In the genomic region with DNA sequence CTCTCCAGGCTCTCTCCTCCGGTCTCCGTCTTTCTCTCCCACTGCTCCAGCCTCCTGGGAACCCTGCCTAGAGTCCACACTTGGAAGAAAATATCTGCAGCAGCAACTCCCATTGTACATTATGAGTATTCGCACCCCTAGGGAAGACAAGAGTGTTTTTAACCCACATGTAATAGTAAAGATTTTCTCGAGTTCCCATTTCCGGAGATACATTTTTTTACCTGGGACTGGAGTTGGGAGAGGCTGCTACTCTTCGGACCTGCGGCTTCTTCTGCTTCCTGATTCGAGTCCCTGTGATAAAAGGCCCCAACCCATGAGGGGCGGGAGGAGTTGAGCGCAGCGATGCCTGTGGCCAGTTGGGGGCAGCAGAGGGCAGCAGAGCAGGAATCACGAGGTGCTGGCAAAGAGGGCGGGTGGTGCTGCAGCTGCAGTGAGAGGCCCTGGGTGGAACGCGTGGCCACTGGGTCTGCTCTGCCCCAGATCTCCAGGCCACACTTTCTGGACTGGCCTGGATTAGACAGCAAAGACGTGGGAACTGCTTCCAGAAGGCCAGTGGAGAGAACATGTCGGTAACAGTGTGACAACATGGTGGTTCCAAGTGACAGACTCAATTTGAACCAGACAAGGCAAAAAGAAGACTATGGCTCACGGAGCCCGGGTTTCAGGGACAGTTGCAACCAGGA, we compare ENCODE assay signal across 9 cellular contexts.
DNase-seq lines count a peak whose midpoint lies in the region; ATAC-seq and TF ChIP-seq lines count a peak whose summit lies in the region.
"Had no signal": no experiment of that assay in that cellular context is flagged by ENCODE, and none has a peak within 500 bp of the region (broad histone marks: within the 10 kb centered on the region; RNA-seq: fewer than 3 reads in every experiment).

No MANE protein-coding gene starts in this region.

- peak; percentile 95 for ATAC-seq in PC-3
- ATAC-seq in HG03196 (IDR thresholded peaks at IDR 0.05; ENCODE audit: unreplicated experiment): no peak

- no peaks in the 10 kb centered on the region for H3K9me2 ChIP-seq in PC-3 (replicated peaks; ENCODE audit: low read length)

- no peak for TF ChIP-seq POLR2A in testis (IDR thresholded peaks at IDR 0.05)

- DNase-seq in GF-D8 (lab: John Stamatoyannopoulos, UW): peak; percentile 30
- DNase-seq in LNCaP clone FGC (ENCODE audit: low read depth): peak; percentile 17
- DNase-seq in PC-3: peak; percentile 73
- peak; percentile 44 for DNase-seq in activated T-helper 1 cell treated with anti-CD3 and anti-CD28 coated beads, Interleukin-12 subunit alpha, Interleukin-12 subunit beta, Interleukin-2, Interleukin-4 antibody, amounts not matched to agents 30 ng/mL and 10 ng/mL and 1 ng/mL, durations not matched to agents 14 hours and 24 hours and 36 hours (ENCODE audit: low spot score)
- DNase-seq in fibroblast of the conjunctiva (ENCODE audit: low read depth): peak; percentile 30
- DNase-seq in neural progenitor cell (ENCODE audit: low spot score): peak; percentile 90
- DNase-seq in testis: peak; percentile 88

- H3K27me3 ChIP-seq in PC-3 (ENCODE audit: low read length) (peaks cover 81% of the 10 kb centered on the region), neural progenitor cell (no peaks in the 10 kb centered on the region), testis (no peaks in the 10 kb centered on the region)

- H3K4me1 ChIP-seq in PC-3 (ENCODE audit: insufficient read depth, low read length) (no peaks in the 10 kb centered on the region), neural progenitor cell (peaks cover 31% of the 10 kb centered on the region), testis (no peaks in the 10 kb centered on the region)

- no peaks in the 10 kb centered on the region for H3K79me2 ChIP-seq in PC-3 (ENCODE audit: low read length)
- no peaks in the 10 kb centered on the region for H3K79me2 ChIP-seq in neural progenitor cell (ENCODE audit: low read depth)

- H3K9me3 ChIP-seq in PC-3 (ENCODE audit: low read length) (no peaks in the 10 kb centered on the region), neural progenitor cell (ENCODE audit: low read depth) (no peaks in the 10 kb centered on the region), testis (no peaks in the 10 kb centered on the region)

- H3F3A ChIP-seq in PC-3 (ENCODE audit: low read length, unreplicated experiment) (no peaks in the 10 kb centered on the region), neural progenitor cell (ENCODE audit: low read depth) (peaks cover 15% of the 10 kb centered on the region)

- H3K4me3 ChIP-seq in LNCaP clone FGC (ENCODE audit: low read depth, low read length) (no peak overlapping the region), PC-3 (ENCODE audit: low read length) (no peak overlapping the region), neural progenitor cell (no peak overlapping the region), testis (no peak overlapping the region)

- CTCF ChIA-PET in PC-3 (lab: Charles Lee): no interaction called here

- intact Hi-C loops in PC-3 (cut with micrococcal nuclease) (no loop called here), testis (cut with DNase I; ENCODE audit: low total_unique reads) (no loop called here)
- intact Hi-C loops in activated T-helper 1 cell treated with anti-CD3 and anti-CD28 coated beads, Interleukin-12 subunit alpha, Interleukin-12 subunit beta, Interleukin-2, Interleukin-4 antibody, amounts not matched to agents 30 ng/mL and 10 ng/mL and 1 ng/mL, durations not matched to agents 14 hours and 24 hours and 36 hours (cut with micrococcal nuclease): loop anchor here (1.0 to 5.0 kb wide), 2 partner anchors 619 to 731 kb away; no protein-coding TSS in a partner anchor

- no peaks in the 10 kb centered on the region for H4K20me1 ChIP-seq in PC-3 (ENCODE audit: low read length)
- H4K20me1 ChIP-seq in neural progenitor cell (ENCODE audit: low read depth): no peaks in the 10 kb centered on the region

- no TSS peak for BruUV-seq in PC-3 (replicated peaks; lab: Mats Ljungman, UMichigan)

- H3K4me3 Mint-ChIP-seq in activated T-helper 1 cell treated with anti-CD3 and anti-CD28 coated beads, Interleukin-12 subunit alpha, Interleukin-12 subunit beta, Interleukin-2, Interleukin-4 antibody, amounts not matched to agents 30 ng/mL and 10 ng/mL and 1 ng/mL, durations not matched to agents 14 hours and 24 hours and 36 hours: no peak overlapping the region
- H3K4me3 Mint-ChIP-seq in neural progenitor cell: no peak overlapping the region
- H3K4me3 Mint-ChIP-seq: activated naive CD8-positive, alpha-beta T cell had no signal

- H2AFZ ChIP-seq in PC-3 (ENCODE audit: low read length): no peak overlapping the region
- peak overlapping the region; percentile 5 for H2AFZ ChIP-seq in neural progenitor cell (replicated peaks)

- POLR2A ChIA-PET in PC-3 (lab: Charles Lee; ENCODE audit: unreplicated experiment): no interaction called here

- TF ChIP-seq CTCF in LNCaP clone FGC (IDR thresholded peaks at IDR 0.05; ENCODE audit: control insufficient read depth, extremely low read depth, insufficient read depth) (peak; percentile 100), PC-3 (conservative IDR thresholded peaks at IDR 0.05; ENCODE audit: low read depth, low read length) (peak; percentile 92), neural progenitor cell (IDR thresholded peaks at IDR 0.05) (peak; percentile 94), testis (IDR thresholded peaks at IDR 0.05) (peak; percentile 76 to 87 (median 83))

- no peaks in the 10 kb centered on the region for H3K9me3 Mint-ChIP-seq in activated T-helper 1 cell treated with anti-CD3 and anti-CD28 coated beads, Interleukin-12 subunit alpha, Interleukin-12 subunit beta, Interleukin-2, Interleukin-4 antibody, amounts not matched to agents 30 ng/mL and 10 ng/mL and 1 ng/mL, durations not matched to agents 14 hours and 24 hours and 36 hours
- H3K9me3 Mint-ChIP-seq in neural progenitor cell: no peaks in the 10 kb centered on the region

- H3K27ac Mint-ChIP-seq in activated T-helper 1 cell treated with anti-CD3 and anti-CD28 coated beads, Interleukin-12 subunit alpha, Interleukin-12 subunit beta, Interleukin-2, Interleukin-4 antibody, amounts not matched to agents 30 ng/mL and 10 ng/mL and 1 ng/mL, durations not matched to agents 14 hours and 24 hours and 36 hours: no peak overlapping the region
- no peak overlapping the region for H3K27ac Mint-ChIP-seq in neural progenitor cell
- H3K27ac Mint-ChIP-seq: activated naive CD8-positive, alpha-beta T cell had no signal

- peaks cover 20% of the 10 kb centered on the region for H3K27me3 Mint-ChIP-seq in activated T-helper 1 cell treated with anti-CD3 and anti-CD28 coated beads, Interleukin-12 subunit alpha, Interleukin-12 subunit beta, Interleukin-2, Interleukin-4 antibody, amounts not matched to agents 30 ng/mL and 10 ng/mL and 1 ng/mL, durations not matched to agents 14 hours and 24 hours and 36 hours (ENCODE audit: insufficient read depth)
- peaks cover 9% of the 10 kb centered on the region for H3K27me3 Mint-ChIP-seq in neural progenitor cell (ENCODE audit: insufficient read depth, low read depth)

- H3K4me2 ChIP-seq in PC-3 (ENCODE audit: low read length) (no peak overlapping the region), neural progenitor cell (peak overlapping the region; percentile 51)

- H3K9ac ChIP-seq in PC-3 (ENCODE audit: low read length) (no peak overlapping the region), neural progenitor cell (no peak overlapping the region)

- 12 to 13% methylated on average over 17 to 19 of the region's 19 CpGs for WGBS in testis, 2 donors

- no peaks in the 10 kb centered on the region for H3K36me3 Mint-ChIP-seq in activated T-helper 1 cell treated with anti-CD3 and anti-CD28 coated beads, Interleukin-12 subunit alpha, Interleukin-12 subunit beta, Interleukin-2, Interleukin-4 antibody, amounts not matched to agents 30 ng/mL and 10 ng/mL and 1 ng/mL, durations not matched to agents 14 hours and 24 hours and 36 hours (ENCODE audit: low read depth)
- no peaks in the 10 kb centered on the region for H3K36me3 Mint-ChIP-seq in neural progenitor cell
- H3K36me3 Mint-ChIP-seq: activated naive CD8-positive, alpha-beta T cell had no signal

- H3K27ac ChIP-seq in PC-3 (ENCODE audit: low read length): no peak overlapping the region
- no peak overlapping the region for H3K27ac ChIP-seq in neural progenitor cell
- no peak overlapping the region for H3K27ac ChIP-seq in testis

- peaks cover 5% of the 10 kb centered on the region for H3K4me1 Mint-ChIP-seq in activated T-helper 1 cell treated with anti-CD3 and anti-CD28 coated beads, Interleukin-12 subunit alpha, Interleukin-12 subunit beta, Interleukin-2, Interleukin-4 antibody, amounts not matched to agents 30 ng/mL and 10 ng/mL and 1 ng/mL, durations not matched to agents 14 hours and 24 hours and 36 hours (ENCODE audit: low read depth)
- peaks cover 7% of the 10 kb centered on the region for H3K4me1 Mint-ChIP-seq in neural progenitor cell

- H3K36me3 ChIP-seq in PC-3 (ENCODE audit: low read depth, low read length): no peaks in the 10 kb centered on the region
- H3K36me3 ChIP-seq in neural progenitor cell: no peaks in the 10 kb centered on the region
- H3K36me3 ChIP-seq in testis (ENCODE audit: low read depth, missing control alignments): no peaks in the 10 kb centered on the region

Comparison
In these comparisons a context has a peak if more than half of its experiments do, and no peak if none do; other contexts are left out.
1. DNase-seq: peak in every context shown above with its lines; median percentile 90 in neural progenitor cell; 88 in testis; 73 in PC-3; 44 in activated T-helper 1 cell treated with anti-CD3 and anti-CD28 coated beads, Interleukin-12 subunit alpha, Interleukin-12 subunit beta, Interleukin-2, Interleukin-4 antibody, amounts not matched to agents 30 ng/mL and 10 ng/mL and 1 ng/mL, durations not matched to agents 14 hours and 24 hours and 36 hours; 30 in GF-D8; 30 in fibroblast of the conjunctiva; 17 in LNCaP clone FGC.